ENCODE assay signal across 12 cellular contexts in genomic region chr18:55252053-55252675, GRCh38.
DNase-seq lines count a peak whose midpoint lies in the region; ATAC-seq and TF ChIP-seq lines count a peak whose summit lies in the region.
"Had no signal": no experiment of that assay in that cellular context is flagged by ENCODE, and none has a peak within 500 bp of the region (broad histone marks: within the 10 kb centered on the region; RNA-seq: fewer than 3 reads in every experiment).

No MANE protein-coding gene starts in this region.

- no peak overlapping the region for H3K18ac ChIP-seq in neuronal stem cell (ENCODE audit: low read length)

- DNase-seq in HT-29 (ENCODE audit: low spot score): peak; percentile 22
- peak in 1 of 7 donors; percentile 32 for DNase-seq in adrenal gland
- DNase-seq in hepatocyte (ENCODE audit: low spot score): no peak
- DNase-seq in retina: no peak
- no peak for DNase-seq in neuronal stem cell (ENCODE audit: low spot score)
- no peak for DNase-seq in NCI-H2107 treated with DMSO at 0.1 percent for 48 hours (lab: John Stamatoyannopoulos, UW; ENCODE audit: unreplicated experiment)
- DNase-seq in glutamatergic neuron: no peak
- DNase-seq: activated T-cell treated with anti-CD3 and anti-CD28 coated beads, Interleukin-2, amount 50 U/mL, for 4 hours; cerebellar nuclear complex; NCI-H748 treated with DMSO at 0.1 percent for 48 hours had no signal

- H3K4me3 ChIP-seq in adrenal gland (peak overlapping the region in 1 of 4 donors; percentile 9), hepatocyte (no peak overlapping the region), neuronal stem cell (ENCODE audit: low read length in 2 of 2) (no peak overlapping the region)
- H3K4me3 ChIP-seq: prostate gland had no signal

- ATAC-seq in stimulated activated memory B cell treated with anti-CD40 and anti-IgM and Interleukin-4, amounts not matched to agents 10 μg/mL and 1 μg/mL and 100 μg/mL, for 72 hours: no peak
- ATAC-seq: activated T-cell treated with anti-CD3 and anti-CD28 coated beads, Interleukin-2, amount 50 U/mL, for 4 hours had no signal

- no peaks in the 10 kb centered on the region for H3K9me2 ChIP-seq in hepatocyte (replicated peaks; ENCODE audit: insufficient read depth)

- H2BK5ac ChIP-seq in neuronal stem cell (ENCODE audit: low read length): no peak overlapping the region

- no peak overlapping the region for H2BK12ac ChIP-seq in neuronal stem cell (ENCODE audit: low read length)

- 11 to 30% (median 18%) methylated on average over 7 of the region's 7 CpGs for WGBS in adrenal gland, 4 donors
- 59% methylated on average over 7 of the region's 7 CpGs for WGBS in hepatocyte (ENCODE audit: low lambda C conversion rate, missing lambda C conversion rate)
- WGBS in neuronal stem cell (ENCODE audit: extremely low coverage in 2 of 2, insufficient read length in 2 of 2, insufficient replicate concordance in 1 of 2), 2 donors: no CpG with 5 or more reads among the region's 7 CpGs

- no peak for TF ChIP-seq POLR2A in adrenal gland (IDR thresholded peaks at IDR 0.05)

- no peaks in the 10 kb centered on the region for H3K9me3 Mint-ChIP-seq in stimulated activated memory B cell treated with anti-CD40 and anti-IgM and Interleukin-4, amounts not matched to agents 10 μg/mL and 1 μg/mL and 100 μg/mL, for 72 hours
- no peaks in the 10 kb centered on the region for H3K9me3 Mint-ChIP-seq in glutamatergic neuron (ENCODE audit: unreplicated experiment)
- H3K9me3 Mint-ChIP-seq: activated T-cell treated with anti-CD3 and anti-CD28 coated beads, Interleukin-2, amount 50 U/mL, for 4 hours had no signal

- no peak overlapping the region for H4K8ac ChIP-seq in neuronal stem cell (ENCODE audit: low read depth, low read length)

- H4K20me1 ChIP-seq in hepatocyte (ENCODE audit: insufficient read depth, poor library complexity, severe bottlenecking): no peaks in the 10 kb centered on the region

- peak overlapping the region; percentile 43 for H3K4me2 ChIP-seq in hepatocyte
- no peak overlapping the region for H3K4me2 ChIP-seq in neuronal stem cell (ENCODE audit: insufficient read depth, low read length, poor library complexity, severe bottlenecking)

- no peaks in the 10 kb centered on the region for H3K27me3 Mint-ChIP-seq in stimulated activated memory B cell treated with anti-CD40 and anti-IgM and Interleukin-4, amounts not matched to agents 10 μg/mL and 1 μg/mL and 100 μg/mL, for 72 hours
- no peaks in the 10 kb centered on the region for H3K27me3 Mint-ChIP-seq in glutamatergic neuron (ENCODE audit: unreplicated experiment)

- H3K4me3 Mint-ChIP-seq in stimulated activated memory B cell treated with anti-CD40 and anti-IgM and Interleukin-4, amounts not matched to agents 10 μg/mL and 1 μg/mL and 100 μg/mL, for 72 hours: peak overlapping the region; percentile 30
- H3K4me3 Mint-ChIP-seq in glutamatergic neuron (ENCODE audit: unreplicated experiment): no peak overlapping the region
- H3K4me3 Mint-ChIP-seq: activated T-cell treated with anti-CD3 and anti-CD28 coated beads, Interleukin-2, amount 50 U/mL, for 4 hours had no signal

- H3K36me3 ChIP-seq in adrenal gland (replicated peaks in 1 of 2): peaks cover 0 to 33% of the 10 kb centered on the region in 2 donors
- H3K36me3 ChIP-seq in hepatocyte (replicated peaks; ENCODE audit: insufficient read depth, low read depth): peaks cover 4% of the 10 kb centered on the region
- peaks cover 5 to 91% of the 10 kb centered on the region in 2 donors for H3K36me3 ChIP-seq in neuronal stem cell (replicated peaks in 1 of 2; ENCODE audit: control insufficient read depth in 2 of 2, insufficient read depth in 2 of 2, low read length in 2 of 2)
- H3K36me3 ChIP-seq: prostate gland had no signal

- no peak for TF ChIP-seq CTCF in adrenal gland (IDR thresholded peaks at IDR 0.05)
- TF ChIP-seq CTCF in hepatocyte (IDR thresholded peaks at IDR 0.05; ENCODE audit: poor library complexity): no peak
- no peak for TF ChIP-seq CTCF in glutamatergic neuron (IDR thresholded peaks at IDR 0.05; ENCODE audit: partially characterized antibody, unreplicated experiment)

- H3K4me1 ChIP-seq in adrenal gland (replicated peaks in 1 of 2) (peaks cover 14 to 27% of the 10 kb centered on the region in 2 donors), hepatocyte (ENCODE audit: insufficient read depth) (peaks cover 25% of the 10 kb centered on the region), neuronal stem cell (ENCODE audit: control insufficient read depth in 2 of 2, insufficient read depth in 1 of 2, low read depth in 1 of 2, low read length in 2 of 2) (peaks cover 0 to 8% of the 10 kb centered on the region in 2 donors)
- H3K4me1 ChIP-seq: prostate gland had no signal

- peaks cover 88% of the 10 kb centered on the region for H3K36me3 Mint-ChIP-seq in stimulated activated memory B cell treated with anti-CD40 and anti-IgM and Interleukin-4, amounts not matched to agents 10 μg/mL and 1 μg/mL and 100 μg/mL, for 72 hours
- H3K36me3 Mint-ChIP-seq in glutamatergic neuron (ENCODE audit: unreplicated experiment): peaks cover 10% of the 10 kb centered on the region

- H2AK5ac ChIP-seq in neuronal stem cell (ENCODE audit: low read depth, low read length): no peak overlapping the region

- intact Hi-C loops in adrenal gland (cut with DNase I): no loop called here

- H3K27me3 ChIP-seq in adrenal gland (no peaks in the 10 kb centered on the region), hepatocyte (no peaks in the 10 kb centered on the region), neuronal stem cell (ENCODE audit: control insufficient read depth in 3 of 3, insufficient read depth in 3 of 3, low read depth in 1 of 3, low read length in 3 of 3) (no peaks in the 10 kb centered on the region)

- peak overlapping the region in 3 of 5 donors; percentile 41 to 68 (median 61) for H3K27ac ChIP-seq in adrenal gland
- H3K27ac ChIP-seq in hepatocyte: peak overlapping the region; percentile 76
- H3K27ac ChIP-seq in neuronal stem cell (replicated peaks; ENCODE audit: low read length): no peak overlapping the region
- H3K27ac ChIP-seq: prostate gland had no signal

- H3K79me1 ChIP-seq in neuronal stem cell (ENCODE audit: low read depth, low read length): no peaks in the 10 kb centered on the region

- no peak overlapping the region for H2BK120ac ChIP-seq in neuronal stem cell (ENCODE audit: low read depth, low read length)

- no peak overlapping the region for H2BK15ac ChIP-seq in neuronal stem cell (ENCODE audit: low read length)

- H3K23ac ChIP-seq in neuronal stem cell (ENCODE audit: low read depth, low read length, poor library complexity): no peak overlapping the region

- no peaks in the 10 kb centered on the region for H3K79me2 ChIP-seq in hepatocyte

- no peak overlapping the region for H3K9ac ChIP-seq in neuronal stem cell (ENCODE audit: low read depth, low read length, poor library complexity)

- no peak overlapping the region for H3K14ac ChIP-seq in neuronal stem cell (ENCODE audit: low read length)

- H2AFZ ChIP-seq in hepatocyte (no peak overlapping the region), neuronal stem cell (ENCODE audit: low read length) (no peak overlapping the region)

- H3K9me3 ChIP-seq in adrenal gland (replicated peaks in 1 of 3): no peaks in the 10 kb centered on the region
- no peaks in the 10 kb centered on the region for H3K9me3 ChIP-seq in hepatocyte (ENCODE audit: low read depth)
- peaks cover 0 to 14% of the 10 kb centered on the region in 2 donors for H3K9me3 ChIP-seq in neuronal stem cell (replicated peaks in 1 of 2; ENCODE audit: control insufficient read depth in 2 of 2, insufficient read depth in 1 of 2, low read depth in 1 of 2, low read length in 2 of 2)
- H3K9me3 ChIP-seq: prostate gland had no signal

- peaks cover 70% of the 10 kb centered on the region for H3K4me1 Mint-ChIP-seq in stimulated activated memory B cell treated with anti-CD40 and anti-IgM and Interleukin-4, amounts not matched to agents 10 μg/mL and 1 μg/mL and 100 μg/mL, for 72 hours
- no peaks in the 10 kb centered on the region for H3K4me1 Mint-ChIP-seq in glutamatergic neuron (ENCODE audit: low read depth, unreplicated experiment)

- no peak overlapping the region for H4K91ac ChIP-seq in neuronal stem cell (ENCODE audit: low read depth, low read length, poor library complexity)

- H3K4ac ChIP-seq in neuronal stem cell (ENCODE audit: low read length): no peak overlapping the region

- peak overlapping the region; percentile 81 for H3K27ac Mint-ChIP-seq in stimulated activated memory B cell treated with anti-CD40 and anti-IgM and Interleukin-4, amounts not matched to agents 10 μg/mL and 1 μg/mL and 100 μg/mL, for 72 hours
- no peak overlapping the region for H3K27ac Mint-ChIP-seq in glutamatergic neuron (ENCODE audit: unreplicated experiment)
